8 cellular contexts compared by ENCODE assay signal in the genomic region with DNA sequence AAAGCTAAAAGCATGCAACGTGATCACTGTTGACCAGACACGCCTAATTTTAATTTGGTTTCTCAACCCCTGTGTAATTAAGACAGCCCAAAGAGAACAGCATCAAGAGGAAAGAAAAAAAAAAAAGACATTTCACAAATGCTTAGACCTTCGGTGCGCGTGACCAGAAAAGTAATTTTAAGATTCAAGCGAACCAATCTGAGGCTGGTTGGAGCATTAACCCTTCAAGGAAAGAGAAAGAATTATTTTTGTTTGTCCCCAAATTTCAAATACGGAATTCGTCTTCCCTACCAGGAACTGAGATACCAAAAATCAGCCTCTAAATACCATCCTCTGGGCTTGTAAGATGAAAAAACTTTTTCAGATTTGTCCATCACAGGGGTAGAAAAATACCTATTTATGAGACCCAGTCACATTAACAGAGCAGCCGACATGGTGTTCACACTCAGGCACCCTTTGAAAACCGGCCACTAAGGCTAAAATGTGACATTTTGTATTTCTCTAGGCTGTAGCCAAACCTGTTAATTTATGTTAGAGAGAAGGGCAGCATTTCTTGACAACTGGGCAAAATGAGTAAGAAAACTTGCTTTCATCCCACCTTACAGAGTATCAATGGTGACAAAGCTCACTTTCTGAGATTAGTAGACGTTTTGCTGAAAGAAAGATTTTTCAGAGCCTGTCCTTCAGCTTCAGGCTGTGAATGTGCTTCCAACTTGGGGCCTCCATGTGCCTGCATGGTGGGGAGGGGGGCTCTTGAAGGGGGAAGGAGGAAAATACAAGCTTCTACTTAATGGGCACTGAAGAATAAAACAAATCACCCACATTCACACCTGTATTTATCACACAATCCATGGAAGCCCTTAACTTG.
DNase-seq lines count a peak whose midpoint lies in the region; ATAC-seq and TF ChIP-seq lines count a peak whose summit lies in the region.

No MANE protein-coding gene starts in this region.

- no peak for ATAC-seq in GM21786 (IDR thresholded peaks at IDR 0.05; ENCODE audit: unreplicated experiment)

- H3K4me3 ChIP-seq in GM12864 (ENCODE audit: low read depth, low read length) (peak overlapping the region; percentile 72; the same call in 1 of the 2 replicates), OCI-LY7 (ENCODE audit: low read depth, low read length, poor library complexity, severe bottlenecking) (peak overlapping the region; percentile 74), rectal smooth muscle tissue (ENCODE audit: low read length) (peak overlapping the region; percentile 68)
- H3K4me3 ChIP-seq in effector memory CD4-positive, alpha-beta T cell (ENCODE audit: insufficient read depth, low read depth, low read length, poor library complexity, severe bottlenecking): peak overlapping the region; percentile 21

- intact Hi-C loops in OCI-LY7 (cut with micrococcal nuclease; ENCODE audit: unreplicated experiment): loop anchor here (2.0 to 5.0 kb wide), 2 partner anchors 47 to 413 kb away; partner anchors contain the start of gene MKLN1

- H3K4me2 ChIP-seq in OCI-LY7 (ENCODE audit: low read length): peak overlapping the region; percentile 98

- H3K79me2 ChIP-seq in OCI-LY7 (ENCODE audit: insufficient read depth, low read depth, low read length): peaks cover 23% of the 10 kb centered on the region; the same call in 1 of the 2 replicates

- TSS peak; percentile 90 for BruUV-seq in OCI-LY7 (replicated peaks; lab: Mats Ljungman, UMichigan)

- CTCF ChIA-PET in OCI-LY7 (lab: Charles Lee; ENCODE audit: unreplicated experiment): interaction anchor here (0.6 to 1.4 kb wide), 3 partner anchors 9 to 100 kb away, joined by 3 read pairs; no protein-coding TSS in a partner anchor

- H3K9me2 ChIP-seq in OCI-LY7 (ENCODE audit: insufficient read depth, low read length): no peaks in the 10 kb centered on the region

- H3K4me1 ChIP-seq in OCI-LY7 (ENCODE audit: insufficient read depth, low read length, poor library complexity, severe bottlenecking) (peaks cover 26% of the 10 kb centered on the region), rectal smooth muscle tissue (ENCODE audit: control insufficient read depth, insufficient read depth, low read length) (peaks cover 22% of the 10 kb centered on the region)
- H3K4me1 ChIP-seq in effector memory CD4-positive, alpha-beta T cell (ENCODE audit: control insufficient read depth, insufficient read depth, low read length, poor library complexity, severe bottlenecking): peaks cover 77% of the 10 kb centered on the region

- H3K9me3 ChIP-seq in OCI-LY7 (ENCODE audit: low read length): no peaks in the 10 kb centered on the region
- H3K9me3 ChIP-seq in effector memory CD4-positive, alpha-beta T cell (ENCODE audit: control insufficient read depth, low read length): no peaks in the 10 kb centered on the region

- H3K36me3 ChIP-seq in OCI-LY7 (ENCODE audit: insufficient read depth, low read length): peaks cover 10% of the 10 kb centered on the region
- peaks cover 5% of the 10 kb centered on the region for H3K36me3 ChIP-seq in effector memory CD4-positive, alpha-beta T cell (ENCODE audit: control insufficient read depth, insufficient read depth, low read length)
- H3K36me3 ChIP-seq in rectal smooth muscle tissue (ENCODE audit: control insufficient read depth, insufficient read depth, low read length): no peaks in the 10 kb centered on the region

- peak overlapping the region; percentile 29 for H3K9ac ChIP-seq in rectal smooth muscle tissue (ENCODE audit: low read length)

- H2AFZ ChIP-seq in OCI-LY7 (ENCODE audit: low read length): peak overlapping the region; percentile 10; the same call in 1 of the 2 replicates

- H3K27me3 ChIP-seq in effector memory CD4-positive, alpha-beta T cell (replicated peaks; ENCODE audit: control insufficient read depth, insufficient read depth, low read length, poor library complexity, severe bottlenecking): no peaks in the 10 kb centered on the region
- no peaks in the 10 kb centered on the region for H3K27me3 ChIP-seq in rectal smooth muscle tissue (ENCODE audit: control insufficient read depth, insufficient read depth, low read length)

- no peaks in the 10 kb centered on the region for H4K20me1 ChIP-seq in OCI-LY7 (ENCODE audit: insufficient read depth, low read length)

- POLR2A ChIA-PET in OCI-LY7 (lab: Charles Lee): interaction anchor here (0.5 to 3.5 kb wide), 16 partner anchors 9 to 1819 kb away, joined by 3 to 20 read pairs (median 3); no protein-coding TSS in a partner anchor

- H3K27ac ChIP-seq in OCI-LY7 (ENCODE audit: low read depth, low read length, poor library complexity, severe bottlenecking) (peak overlapping the region; percentile 79), rectal smooth muscle tissue (ENCODE audit: low read depth, low read length) (peak overlapping the region; percentile 79)
- peak overlapping the region; percentile 90 for H3K27ac ChIP-seq in effector memory CD4-positive, alpha-beta T cell (ENCODE audit: insufficient read depth, low read length, poor library complexity, severe bottlenecking)

- no peak for TF ChIP-seq CTCF in GM12864 (IDR thresholded peaks at IDR 0.05; ENCODE audit: low read depth, low read length, missing control alignments)
- TF ChIP-seq CTCF in OCI-LY7 (conservative IDR thresholded peaks at IDR 0.05; ENCODE audit: low read length): no peak

- DNase-seq in GM12864 (ENCODE audit: low read depth): no peak
- DNase-seq in OCI-LY7 (ENCODE audit: low spot score): no peak
- no peak for DNase-seq in effector memory CD4-positive, alpha-beta T cell
- no peak for DNase-seq in NCI-H1930 (lab: John Stamatoyannopoulos, UW)
- no peak for DNase-seq in NCI-H526 (lab: John Stamatoyannopoulos, UW)
- DNase-seq in HUDEP-2 (lab: John Stamatoyannopoulos, UW; ENCODE audit: unreplicated experiment in 76 of 76): no peak

Comparison
In these comparisons a context has a peak if more than half of its experiments do, and no peak if none do; other contexts are left out.
1. H3K4me3 ChIP-seq: peak in every context shown above with its lines; median percentile 74 in OCI-LY7; 72 in GM12864; 68 in rectal smooth muscle tissue; 21 in effector memory CD4-positive, alpha-beta T cell.